In genomic region chr9:86312959-86313358, GRCh38 we compare ENCODE assay signal across 7 cellular contexts. TPM values are rescaled to one million over a fixed set of nuclear protein-coding genes. Genes with fewer than 3 reads are reported as not detected.
A peak's percentile ranks its signal among the peaks of the same experiment; 100 is the strongest.
DNase-seq lines count a peak whose midpoint lies in the region; ATAC-seq and TF ChIP-seq lines count a peak whose summit lies in the region.
"Not testable (repeated sequence)": the region's sequence is repeated elsewhere in the genome, so short reads cannot be mapped to it uniquely, and the experiment has no call there.
"Had no signal": no experiment of that assay in that cellular context is flagged by ENCODE, and none has a peak within 500 bp of the region (broad histone marks: within the 10 kb centered on the region; RNA-seq: fewer than 3 reads in every experiment).

No MANE protein-coding gene starts in this region.

- POLR2A ChIA-PET in CD8-positive, alpha-beta T cell (lab: Charles Lee), result not testable (repeated sequence)

- CTCF ChIA-PET in CD8-positive, alpha-beta T cell (lab: Charles Lee), result not testable (repeated sequence)

- H3K9me3 ChIP-seq in CD8-positive, alpha-beta T cell (ENCODE audit: low read length); T-helper 17 cell (ENCODE audit: control insufficient read depth, low read length, poor library complexity, severe bottlenecking): not testable (repeated sequence)

- H3K4me3 Mint-ChIP-seq in CD8-positive, alpha-beta T cell; T-helper 17 cell; activated T-cell treated with anti-CD3 and anti-CD28 coated beads, Interleukin-2, amount 50 U/mL, for 24 hours; activated naive CD4-positive, alpha-beta T cell treated with anti-CD3 and anti-CD28 coated beads, Interleukin-2, amount 50 U/mL, for 24 hours; dendritic cell treated with granulocyte-macrophage colony-stimulating factor and Interleukin-4, amounts not matched to agents 40 ng/mL and 50 ng/mL, for 4 days; memory B cell: not testable (repeated sequence)

- not testable (repeated sequence) for DNase-seq in CD8-positive, alpha-beta T cell; T-helper 17 cell; activated T-cell treated with anti-CD3 and anti-CD28 coated beads, Interleukin-2, amount 50 U/mL, for 24 hours; memory B cell (ENCODE audit: low spot score in 2 of 2)

- H3K27ac Mint-ChIP-seq in CD8-positive, alpha-beta T cell, result peak overlapping the region; percentile 30
- H3K27ac Mint-ChIP-seq in T-helper 17 cell (peak overlapping the region; percentile 6), memory B cell (peak overlapping the region; percentile 0)
- H3K27ac Mint-ChIP-seq in activated T-cell treated with anti-CD3 and anti-CD28 coated beads, Interleukin-2, amount 50 U/mL, for 24 hours, result peak overlapping the region; percentile 58
- peak overlapping the region; percentile 30 for H3K27ac Mint-ChIP-seq in activated naive CD4-positive, alpha-beta T cell treated with anti-CD3 and anti-CD28 coated beads, Interleukin-2, amount 50 U/mL, for 24 hours
- H3K27ac Mint-ChIP-seq in dendritic cell treated with granulocyte-macrophage colony-stimulating factor and Interleukin-4, amounts not matched to agents 40 ng/mL and 50 ng/mL, for 4 days, result peak overlapping the region; percentile 9

- H3K4me3 ChIP-seq in CD8-positive, alpha-beta T cell (ENCODE audit: low read depth, low read length), result not testable (repeated sequence)

- H3K9me3 Mint-ChIP-seq in CD8-positive, alpha-beta T cell; activated T-cell treated with anti-CD3 and anti-CD28 coated beads, Interleukin-2, amount 50 U/mL, for 24 hours; activated naive CD4-positive, alpha-beta T cell treated with anti-CD3 and anti-CD28 coated beads, Interleukin-2, amount 50 U/mL, for 24 hours; dendritic cell treated with granulocyte-macrophage colony-stimulating factor and Interleukin-4, amounts not matched to agents 40 ng/mL and 50 ng/mL, for 4 days; memory B cell: not testable (repeated sequence)

- not testable (repeated sequence) for H3K27me3 ChIP-seq in CD8-positive, alpha-beta T cell (ENCODE audit: insufficient read depth, low read length)

- peaks cover 80% of the 10 kb centered on the region for H3K36me3 Mint-ChIP-seq in CD8-positive, alpha-beta T cell
- H3K36me3 Mint-ChIP-seq in T-helper 17 cell (ENCODE audit: low read depth) (peaks cover 19% of the 10 kb centered on the region), memory B cell (peaks cover 41% of the 10 kb centered on the region)
- peaks cover 90% of the 10 kb centered on the region for H3K36me3 Mint-ChIP-seq in activated T-cell treated with anti-CD3 and anti-CD28 coated beads, Interleukin-2, amount 50 U/mL, for 24 hours (ENCODE audit: low read depth)
- peaks cover 38% of the 10 kb centered on the region for H3K36me3 Mint-ChIP-seq in activated naive CD4-positive, alpha-beta T cell treated with anti-CD3 and anti-CD28 coated beads, Interleukin-2, amount 50 U/mL, for 24 hours
- peaks cover 91% of the 10 kb centered on the region for H3K36me3 Mint-ChIP-seq in dendritic cell treated with granulocyte-macrophage colony-stimulating factor and Interleukin-4, amounts not matched to agents 40 ng/mL and 50 ng/mL, for 4 days (ENCODE audit: low read depth)

- H3K36me3 ChIP-seq in CD8-positive, alpha-beta T cell (ENCODE audit: insufficient read depth, low read length), result peaks cover 41% of the 10 kb centered on the region

- TF ChIP-seq CTCF in CD8-positive, alpha-beta T cell (IDR thresholded peaks at IDR 0.05), result not testable (repeated sequence)

- intact Hi-C loops in CD8-positive, alpha-beta T cell (cut with DNase I, micrococcal nuclease); dendritic cell treated with granulocyte-macrophage colony-stimulating factor and Interleukin-4, amounts not matched to agents 40 ng/mL and 50 ng/mL, for 4 days (cut with micrococcal nuclease): not testable (repeated sequence)

- H3K27ac ChIP-seq in CD8-positive, alpha-beta T cell (ENCODE audit: low read depth, low read length), result not testable (repeated sequence)

- not testable (repeated sequence) for ATAC-seq in CD8-positive, alpha-beta T cell; T-helper 17 cell; memory B cell (ENCODE audit: low read depth)

- H3K27me3 Mint-ChIP-seq in CD8-positive, alpha-beta T cell (ENCODE audit: low read depth); T-helper 17 cell; activated T-cell treated with anti-CD3 and anti-CD28 coated beads, Interleukin-2, amount 50 U/mL, for 24 hours; activated naive CD4-positive, alpha-beta T cell treated with anti-CD3 and anti-CD28 coated beads, Interleukin-2, amount 50 U/mL, for 24 hours; dendritic cell treated with granulocyte-macrophage colony-stimulating factor and Interleukin-4, amounts not matched to agents 40 ng/mL and 50 ng/mL, for 4 days; memory B cell: not testable (repeated sequence)

- H3K4me1 Mint-ChIP-seq in CD8-positive, alpha-beta T cell (ENCODE audit: low read depth); activated T-cell treated with anti-CD3 and anti-CD28 coated beads, Interleukin-2, amount 50 U/mL, for 24 hours (ENCODE audit: low read depth); activated naive CD4-positive, alpha-beta T cell treated with anti-CD3 and anti-CD28 coated beads, Interleukin-2, amount 50 U/mL, for 24 hours; memory B cell: not testable (repeated sequence)
- H3K4me1 Mint-ChIP-seq in T-helper 17 cell, result peaks cover 13% of the 10 kb centered on the region
- H3K4me1 Mint-ChIP-seq in dendritic cell treated with granulocyte-macrophage colony-stimulating factor and Interleukin-4, amounts not matched to agents 40 ng/mL and 50 ng/mL, for 4 days (ENCODE audit: low read depth), result peaks cover 17% of the 10 kb centered on the region

- H3K4me1 ChIP-seq in CD8-positive, alpha-beta T cell (ENCODE audit: insufficient read depth, low read length), result not testable (repeated sequence)

RNA-seq across cellular contexts. Expression of gene ISCA1, which starts 30.6 kb away (rescaled TPM):
- 100 to 1,000 TPM; 116 to 119 TPM for total RNA-seq in CD8-positive, alpha-beta T cell
- 10 to 100 TPM; 66.9 to 87.2 TPM for total RNA-seq in T-helper 17 cell

RNA-seq across cellular contexts. Expression of gene TUT7, which starts 41.3 kb away (rescaled TPM):
- 10 to 100 TPM; 48.9 to 55.7 TPM for total RNA-seq in CD8-positive, alpha-beta T cell
- total RNA-seq in T-helper 17 cell, result 10 to 100 TPM; 55.6 to 60.2 TPM

RNA-seq across cellular contexts. Expression of gene C9orf153, which starts 53.5 kb away (rescaled TPM):
- total RNA-seq in CD8-positive, alpha-beta T cell, result under 1 TPM; 0.54 to 0.58 TPM
- under 1 TPM; 0.21 to 0.92 TPM for total RNA-seq in T-helper 17 cell
- total RNA-seq: A172 had no signal

Comparison
In these comparisons a context has a peak if more than half of its experiments do, and no peak if none do; other contexts are left out.
1. H3K27ac Mint-ChIP-seq: peak in every context shown above with its lines; median percentile 58 in activated T-cell treated with anti-CD3 and anti-CD28 coated beads, Interleukin-2, amount 50 U/mL, for 24 hours; 30 in CD8-positive, alpha-beta T cell; 30 in activated naive CD4-positive, alpha-beta T cell treated with anti-CD3 and anti-CD28 coated beads, Interleukin-2, amount 50 U/mL, for 24 hours; 9 in dendritic cell treated with granulocyte-macrophage colony-stimulating factor and Interleukin-4, amounts not matched to agents 40 ng/mL and 50 ng/mL, for 4 days; 6 in T-helper 17 cell; 0 in memory B cell.